8 cellular contexts compared by ENCODE assay signal in the genomic region with DNA sequence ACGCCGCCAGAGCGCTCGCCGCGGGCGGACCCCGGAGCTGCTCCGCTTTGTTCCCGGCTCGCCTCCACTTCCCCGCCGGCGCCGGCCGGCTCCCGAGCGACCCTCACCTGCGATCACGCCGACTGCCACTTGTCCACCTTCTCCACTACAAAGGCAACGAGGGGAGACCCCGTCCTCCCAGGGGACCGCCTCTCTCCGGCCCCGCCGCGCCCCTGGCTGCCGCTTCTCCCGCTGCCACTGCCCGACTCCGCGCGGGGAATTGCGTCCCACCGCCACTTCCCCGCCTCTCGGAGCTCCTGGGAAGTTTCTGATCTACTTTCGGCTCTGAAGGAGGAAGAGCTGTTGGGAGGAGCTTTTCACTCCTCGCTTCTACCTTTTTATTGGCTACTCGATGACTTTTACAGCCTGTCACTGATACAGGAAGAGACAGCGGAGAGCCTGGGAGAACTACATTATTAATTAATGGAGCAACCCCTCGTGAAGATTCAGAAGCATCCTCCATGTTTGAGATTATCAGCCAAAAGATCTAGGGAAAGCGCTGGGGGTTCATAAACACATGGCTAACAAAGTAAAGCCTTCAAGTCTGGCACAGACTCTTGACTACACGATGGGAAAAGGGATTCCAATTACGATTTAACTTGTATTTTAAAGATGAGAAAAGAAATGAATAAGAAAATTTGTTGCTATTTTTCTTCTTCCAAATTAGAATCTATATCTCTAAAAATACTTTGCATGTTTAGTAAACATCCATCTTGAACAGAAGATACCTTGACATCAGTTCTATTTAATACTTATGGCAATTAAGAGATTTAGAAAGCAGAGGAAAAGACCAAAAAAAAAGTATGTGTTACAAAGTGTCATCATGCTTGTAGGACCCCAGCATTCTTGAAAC. TPM values are rescaled to one million over a fixed set of nuclear protein-coding genes. Genes with fewer than 3 reads are reported as not detected.
DNase-seq lines count a peak whose midpoint lies in the region; TF ChIP-seq lines count a peak whose summit lies in the region.

A gene with protein sequence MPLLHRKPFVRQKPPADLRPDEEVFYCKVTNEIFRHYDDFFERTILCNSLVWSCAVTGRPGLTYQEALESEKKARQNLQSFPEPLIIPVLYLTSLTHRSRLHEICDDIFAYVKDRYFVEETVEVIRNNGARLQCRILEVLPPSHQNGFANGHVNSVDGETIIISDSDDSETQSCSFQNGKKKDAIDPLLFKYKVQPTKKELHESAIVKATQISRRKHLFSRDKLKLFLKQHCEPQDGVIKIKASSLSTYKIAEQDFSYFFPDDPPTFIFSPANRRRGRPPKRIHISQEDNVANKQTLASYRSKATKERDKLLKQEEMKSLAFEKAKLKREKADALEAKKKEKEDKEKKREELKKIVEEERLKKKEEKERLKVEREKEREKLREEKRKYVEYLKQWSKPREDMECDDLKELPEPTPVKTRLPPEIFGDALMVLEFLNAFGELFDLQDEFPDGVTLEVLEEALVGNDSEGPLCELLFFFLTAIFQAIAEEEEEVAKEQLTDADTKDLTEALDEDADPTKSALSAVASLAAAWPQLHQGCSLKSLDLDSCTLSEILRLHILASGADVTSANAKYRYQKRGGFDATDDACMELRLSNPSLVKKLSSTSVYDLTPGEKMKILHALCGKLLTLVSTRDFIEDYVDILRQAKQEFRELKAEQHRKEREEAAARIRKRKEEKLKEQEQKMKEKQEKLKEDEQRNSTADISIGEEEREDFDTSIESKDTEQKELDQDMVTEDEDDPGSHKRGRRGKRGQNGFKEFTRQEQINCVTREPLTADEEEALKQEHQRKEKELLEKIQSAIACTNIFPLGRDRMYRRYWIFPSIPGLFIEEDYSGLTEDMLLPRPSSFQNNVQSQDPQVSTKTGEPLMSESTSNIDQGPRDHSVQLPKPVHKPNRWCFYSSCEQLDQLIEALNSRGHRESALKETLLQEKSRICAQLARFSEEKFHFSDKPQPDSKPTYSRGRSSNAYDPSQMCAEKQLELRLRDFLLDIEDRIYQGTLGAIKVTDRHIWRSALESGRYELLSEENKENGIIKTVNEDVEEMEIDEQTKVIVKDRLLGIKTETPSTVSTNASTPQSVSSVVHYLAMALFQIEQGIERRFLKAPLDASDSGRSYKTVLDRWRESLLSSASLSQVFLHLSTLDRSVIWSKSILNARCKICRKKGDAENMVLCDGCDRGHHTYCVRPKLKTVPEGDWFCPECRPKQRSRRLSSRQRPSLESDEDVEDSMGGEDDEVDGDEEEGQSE (N-terminal part only) (minus strand): TSS at position 330 of the 892 bp plus-strand sequence. CDS start 756 bp downstream, outside the sequence.

- H3K9me3 ChIP-seq in neural cell (ENCODE audit: low read length): no peaks in the 10 kb centered on the region

- H3K9me2 ChIP-seq in neural cell (ENCODE audit: insufficient read depth, low read length): no peaks in the 10 kb centered on the region

- CTCF ChIA-PET in RWPE1 (lab: Yijun Ruan, JAX): no interaction called here

- TF ChIP-seq RAD21 in neural cell (conservative IDR thresholded peaks at IDR 0.05): no peak

- no peak for TF ChIP-seq CTCF in RWPE1 (conservative IDR thresholded peaks at IDR 0.05; ENCODE audit: low read depth)
- peak; percentile 10 for TF ChIP-seq CTCF in foreskin fibroblast (IDR thresholded peaks at IDR 0.05; ENCODE audit: low read depth, low read length)
- TF ChIP-seq CTCF in neural cell (IDR thresholded peaks at IDR 0.05; ENCODE audit: poor library complexity, severe bottlenecking): peak; percentile 23

- no peaks in the 10 kb centered on the region for H3K27me3 ChIP-seq in neural cell (ENCODE audit: insufficient read depth, low read depth, low read length)

- no peaks in the 10 kb centered on the region for H3K36me3 ChIP-seq in neural cell (ENCODE audit: insufficient read depth, low read length)

- peak within 1 kb of the TSS; percentile 57 to 93 for H3K4me3 ChIP-seq in foreskin fibroblast (ENCODE audit: low read depth in 1 of 2, low read length in 2 of 2)
- H3K4me3 ChIP-seq in neural cell (ENCODE audit: low read length): peak within 1 kb of the TSS; percentile 92

- H3K9ac ChIP-seq in neural cell (ENCODE audit: low read length): peak within 1 kb of the TSS; percentile 64

- peak within 1 kb of the TSS; percentile 56 for H3K4me2 ChIP-seq in neural cell (ENCODE audit: low read length)

- H2AFZ ChIP-seq in neural cell (ENCODE audit: low read depth, low read length): peak within 1 kb of the TSS; percentile 43

- H4K20me1 ChIP-seq in neural cell (ENCODE audit: insufficient read depth): no peaks in the 10 kb centered on the region

- TF ChIP-seq EP300 in neural cell (conservative IDR thresholded peaks at IDR 0.05; ENCODE audit: poor library complexity, severe bottlenecking): no peak

- peaks cover 17% of the 10 kb centered on the region for H3K79me2 ChIP-seq in neural cell (replicated peaks; ENCODE audit: insufficient read depth, low read length)

- H3F3A ChIP-seq in neural cell (ENCODE audit: insufficient read depth, low read length, poor library complexity, severe bottlenecking): peaks cover 6% of the 10 kb centered on the region

- H3K27ac ChIP-seq in RWPE1 (peak within 1 kb of the TSS; percentile 100), neural cell (ENCODE audit: low read length) (peak within 1 kb of the TSS; percentile 32), substantia nigra (ENCODE audit: low read depth, low read length, poor library complexity, severe bottlenecking) (peak within 1 kb of the TSS; percentile 95)

- DNase-seq in ELF-1 (ENCODE audit: low read depth, low spot score) (peak; percentile 86), GOT3 (lab: John Stamatoyannopoulos, UW) (peak; percentile 2), LoVo (ENCODE audit: low spot score) (peak; percentile 89), RWPE1 (ENCODE audit: low spot score) (peak; percentile 86), foreskin fibroblast (peak; percentile 86 to 92), substantia nigra (lab: John Stamatoyannopoulos, UW) (peak in 44 of 49 donors; percentile 7 to 67 (median 37))
- peak; percentile 5 for DNase-seq in activated gamma-delta T cell treated with anti-CD3 and anti-CD28 coated beads, Interleukin-2, amount 50 U/mL, for 16 hours (ENCODE audit: low read depth)

- POLR2A ChIA-PET in RWPE1 (lab: Yijun Ruan, JAX; ENCODE audit: low non-redundant PET): interaction anchor here (0.6 to 0.7 kb wide), 3 partner anchors 9 to 110 kb away, joined by 3 to 4 read pairs (median 3); no protein-coding TSS in a partner anchor

TF ChIP-seq in neural cell, 6 proteins besides CTCF, POLR2A, EP300 and RAD21:
- TF ChIP-seq POLR2AphosphoS5 (IDR thresholded peaks at IDR 0.05) (peak; percentile 35), TAF1 (IDR thresholded peaks at IDR 0.05; ENCODE audit: low read depth) (peak; percentile 25), MXI1 (conservative IDR thresholded peaks at IDR 0.05; ENCODE audit: poor library complexity, severe bottlenecking) (peak; percentile 25), EZH2 (IDR thresholded peaks at IDR 0.05; ENCODE audit: borderline replicate concordance, insufficient read depth, low read length, poor library complexity, severe bottlenecking) (no peak), SMC3 (conservative IDR thresholded peaks at IDR 0.05; ENCODE audit: poor library complexity) (peak; percentile 20)
- TF ChIP-seq, protein P1, sequence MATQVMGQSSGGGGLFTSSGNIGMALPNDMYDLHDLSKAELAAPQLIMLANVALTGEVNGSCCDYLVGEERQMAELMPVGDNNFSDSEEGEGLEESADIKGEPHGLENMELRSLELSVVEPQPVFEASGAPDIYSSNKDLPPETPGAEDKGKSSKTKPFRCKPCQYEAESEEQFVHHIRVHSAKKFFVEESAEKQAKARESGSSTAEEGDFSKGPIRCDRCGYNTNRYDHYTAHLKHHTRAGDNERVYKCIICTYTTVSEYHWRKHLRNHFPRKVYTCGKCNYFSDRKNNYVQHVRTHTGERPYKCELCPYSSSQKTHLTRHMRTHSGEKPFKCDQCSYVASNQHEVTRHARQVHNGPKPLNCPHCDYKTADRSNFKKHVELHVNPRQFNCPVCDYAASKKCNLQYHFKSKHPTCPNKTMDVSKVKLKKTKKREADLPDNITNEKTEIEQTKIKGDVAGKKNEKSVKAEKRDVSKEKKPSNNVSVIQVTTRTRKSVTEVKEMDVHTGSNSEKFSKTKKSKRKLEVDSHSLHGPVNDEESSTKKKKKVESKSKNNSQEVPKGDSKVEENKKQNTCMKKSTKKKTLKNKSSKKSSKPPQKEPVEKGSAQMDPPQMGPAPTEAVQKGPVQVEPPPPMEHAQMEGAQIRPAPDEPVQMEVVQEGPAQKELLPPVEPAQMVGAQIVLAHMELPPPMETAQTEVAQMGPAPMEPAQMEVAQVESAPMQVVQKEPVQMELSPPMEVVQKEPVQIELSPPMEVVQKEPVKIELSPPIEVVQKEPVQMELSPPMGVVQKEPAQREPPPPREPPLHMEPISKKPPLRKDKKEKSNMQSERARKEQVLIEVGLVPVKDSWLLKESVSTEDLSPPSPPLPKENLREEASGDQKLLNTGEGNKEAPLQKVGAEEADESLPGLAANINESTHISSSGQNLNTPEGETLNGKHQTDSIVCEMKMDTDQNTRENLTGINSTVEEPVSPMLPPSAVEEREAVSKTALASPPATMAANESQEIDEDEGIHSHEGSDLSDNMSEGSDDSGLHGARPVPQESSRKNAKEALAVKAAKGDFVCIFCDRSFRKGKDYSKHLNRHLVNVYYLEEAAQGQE (IDR thresholded peaks at IDR 0.05; ENCODE audit: borderline replicate concordance): no peak

RNA-seq across cellular contexts. Expression of the gene that starts here (rescaled TPM):
- 10.4 and 18.1 TPM in 2 replicates for polyA plus RNA-seq in neural cell
- 29.8 and 38.0 TPM in 2 replicates for polyA minus RNA-seq in neural cell

Comparison
In these comparisons a context has a peak if more than half of its experiments do, and no peak if none do; other contexts are left out.
1. Peak in every context shown above with its lines: DNase-seq, H3K4me3 ChIP-seq and H3K27ac ChIP-seq.
2. DNase-seq: peak in every context shown above with its lines; median percentile 89 in LoVo; 89 in foreskin fibroblast; 86 in ELF-1; 86 in RWPE1; 37 in substantia nigra; 5 in activated gamma-delta T cell treated with anti-CD3 and anti-CD28 coated beads, Interleukin-2, amount 50 U/mL, for 16 hours; 2 in GOT3.
3. H3K27ac ChIP-seq: peak in every context shown above with its lines; median percentile 100 in RWPE1; 95 in substantia nigra; 32 in neural cell.